11 cellular contexts compared by ENCODE assay signal in the genomic region with DNA sequence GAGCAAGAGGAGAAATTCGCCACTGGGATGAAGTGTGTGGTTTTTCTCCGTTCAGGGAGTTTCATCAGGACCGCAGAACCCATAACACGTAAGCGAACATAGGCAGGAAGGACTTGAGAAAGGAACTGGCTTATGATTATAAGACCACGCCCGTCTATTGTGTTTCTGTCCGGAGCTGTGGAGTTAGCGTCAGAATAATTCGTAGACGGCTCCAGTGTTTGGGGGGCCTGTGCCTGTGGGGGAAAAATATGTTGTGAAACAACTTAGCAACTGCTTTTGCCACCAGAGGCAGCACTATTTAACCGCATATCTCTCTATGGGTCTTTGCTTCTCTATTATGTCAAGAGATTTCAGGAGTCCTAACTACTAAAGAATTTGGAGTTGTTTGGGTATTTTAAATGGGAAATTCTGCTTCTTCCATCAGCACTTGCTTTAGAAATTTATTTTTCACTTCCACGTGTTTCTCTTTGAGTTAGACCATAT. TPM values are rescaled to one million over a fixed set of nuclear protein-coding genes. Genes with fewer than 3 reads are reported as not detected.
DNase-seq lines count a peak whose midpoint lies in the region; ATAC-seq and TF ChIP-seq lines count a peak whose summit lies in the region.
"Had no signal": no experiment of that assay in that cellular context is flagged by ENCODE, and none has a peak within 500 bp of the region (broad histone marks: within the 10 kb centered on the region; RNA-seq: fewer than 3 reads in every experiment).

No MANE protein-coding gene starts in this region.

- no peaks in the 10 kb centered on the region for H3K36me3 Mint-ChIP-seq in naive thymus-derived CD8-positive, alpha-beta T cell

- H3K9me3 ChIP-seq in HUES64 (ENCODE audit: insufficient read depth, low read depth, low read length), result no peaks in the 10 kb centered on the region
- H3K9me3 ChIP-seq: ovary had no signal

- peak overlapping the region; percentile 72 to 90 (median 82) for H3K4me3 Mint-ChIP-seq in naive thymus-derived CD8-positive, alpha-beta T cell

- H3K27ac Mint-ChIP-seq in naive thymus-derived CD8-positive, alpha-beta T cell, result peak overlapping the region in 1 of 10 donors; percentile 81

- peaks cover 17 to 68% (median 40%) of the 10 kb centered on the region in 5 donors for H3K27me3 Mint-ChIP-seq in naive thymus-derived CD8-positive, alpha-beta T cell

- H3K4me1 ChIP-seq in HUES64 (ENCODE audit: insufficient read depth, low read length), result no peaks in the 10 kb centered on the region

- H3K27me3 ChIP-seq in HUES64 (ENCODE audit: insufficient read depth, low read length), result peaks cover 76% of the 10 kb centered on the region
- H3K27me3 ChIP-seq: MG63, ovary had no signal

- no peak overlapping the region for H3K9ac ChIP-seq in HUES64 (ENCODE audit: low read depth, low read length)
- H3K9ac ChIP-seq: GM23248 had no signal

- DNase-seq in AG09309 (ENCODE audit: low read depth) (peak; percentile 14), fibroblast of mammary gland (ENCODE audit: low read depth) (peak; percentile 43), COR-L47 (lab: John Stamatoyannopoulos, UW) (no peak)
- DNase-seq in naive thymus-derived CD8-positive, alpha-beta T cell, result peak in 3 of 10 donors; percentile 9 to 31 (median 22)
- no peak for DNase-seq in activated effector memory CD4-positive, alpha-beta T cell treated with anti-CD3 and anti-CD28 coated beads, Interleukin-2, amount 50 U/mL, for 16 hours
- DNase-seq: MG63 had no signal

- no peak overlapping the region for H3K27ac ChIP-seq in HUES64 (ENCODE audit: low read depth, low read length)
- H3K27ac ChIP-seq: GM23248, ovary had no signal

- peaks cover 4 to 15% (median 11%) of the 10 kb centered on the region in 4 donors for H3K4me1 Mint-ChIP-seq in naive thymus-derived CD8-positive, alpha-beta T cell

- peaks cover 0 to 11% (median 2%) of the 10 kb centered on the region in 9 donors for H3K9me3 Mint-ChIP-seq in naive thymus-derived CD8-positive, alpha-beta T cell

- WGBS in HUES64, result 50% methylated on average over 11 of the region's 13 CpGs

- H3K36me3 ChIP-seq in HUES64 (ENCODE audit: insufficient read depth, low read length), result no peaks in the 10 kb centered on the region
- H3K36me3 ChIP-seq: MG63, ovary had no signal

- H3K4me3 ChIP-seq in AG09309 (ENCODE audit: control insufficient read depth, low read depth, low read length), result no peak overlapping the region
- peak overlapping the region; percentile 59 for H3K4me3 ChIP-seq in HUES64 (ENCODE audit: low read length)
- no peak overlapping the region for H3K4me3 ChIP-seq in fibroblast of mammary gland (ENCODE audit: control insufficient read depth, low read depth, low read length)
- H3K4me3 ChIP-seq: MG63 had no signal

- POLR2A ChIA-PET in naive thymus-derived CD8-positive, alpha-beta T cell (lab: Charles Lee), result no interaction called here

- peak; percentile 32 to 56 for ATAC-seq in naive thymus-derived CD8-positive, alpha-beta T cell
- ATAC-seq in HG03457 (IDR thresholded peaks at IDR 0.05; ENCODE audit: unreplicated experiment) (no peak), HG03196 (IDR thresholded peaks at IDR 0.05; ENCODE audit: unreplicated experiment) (no peak)

- TF ChIP-seq CTCF in AG09309 (IDR thresholded peaks at IDR 0.05; ENCODE audit: control insufficient read depth, insufficient read depth, low read depth, low read length, missing control alignments) (no peak), fibroblast of mammary gland (conservative IDR thresholded peaks at IDR 0.05; ENCODE audit: control insufficient read depth, insufficient read depth, low read depth, low read length) (no peak)

RNA-seq across cellular contexts. Expression of a gene that starts 0.5 kb away (rescaled TPM):
- not detected for polyA plus RNA-seq in HUES64 (2013, experiment 1 of 2)
- polyA plus RNA-seq in HUES64 (2013, experiment 2 of 2), result 0.13 TPM
- not detected for total RNA-seq in naive thymus-derived CD8-positive, alpha-beta T cell
- under 1 TPM in 1 of 3 donors, not detected in 2; 0.08 TPM for polyA plus RNA-seq in naive thymus-derived CD8-positive, alpha-beta T cell
- total RNA-seq: GM23248 had no signal

RNA-seq across cellular contexts. Expression of a gene that starts 48.7 kb away (rescaled TPM):
- 0.10 TPM for polyA plus RNA-seq in HUES64 (2013, experiment 1 of 2)
- polyA plus RNA-seq in HUES64 (2013, experiment 2 of 2), result 0.13 TPM
- total RNA-seq in naive thymus-derived CD8-positive, alpha-beta T cell, result not detected
- not detected for polyA plus RNA-seq in naive thymus-derived CD8-positive, alpha-beta T cell

Comparison
In these comparisons a context has a peak if more than half of its experiments do, and no peak if none do; other contexts are left out.
1. DNase-seq: peak in AG09309 (single experiment) and fibroblast of mammary gland (single experiment); none in COR-L47 (single experiment) and activated effector memory CD4-positive, alpha-beta T cell treated with anti-CD3 and anti-CD28 coated beads, Interleukin-2, amount 50 U/mL, for 16 hours (single experiment).
2. ATAC-seq: peak in naive thymus-derived CD8-positive, alpha-beta T cell (2 of 2); none in HG03457 (single experiment) and HG03196 (single experiment).